15 cellular contexts compared by ENCODE assay signal in the genomic region with DNA sequence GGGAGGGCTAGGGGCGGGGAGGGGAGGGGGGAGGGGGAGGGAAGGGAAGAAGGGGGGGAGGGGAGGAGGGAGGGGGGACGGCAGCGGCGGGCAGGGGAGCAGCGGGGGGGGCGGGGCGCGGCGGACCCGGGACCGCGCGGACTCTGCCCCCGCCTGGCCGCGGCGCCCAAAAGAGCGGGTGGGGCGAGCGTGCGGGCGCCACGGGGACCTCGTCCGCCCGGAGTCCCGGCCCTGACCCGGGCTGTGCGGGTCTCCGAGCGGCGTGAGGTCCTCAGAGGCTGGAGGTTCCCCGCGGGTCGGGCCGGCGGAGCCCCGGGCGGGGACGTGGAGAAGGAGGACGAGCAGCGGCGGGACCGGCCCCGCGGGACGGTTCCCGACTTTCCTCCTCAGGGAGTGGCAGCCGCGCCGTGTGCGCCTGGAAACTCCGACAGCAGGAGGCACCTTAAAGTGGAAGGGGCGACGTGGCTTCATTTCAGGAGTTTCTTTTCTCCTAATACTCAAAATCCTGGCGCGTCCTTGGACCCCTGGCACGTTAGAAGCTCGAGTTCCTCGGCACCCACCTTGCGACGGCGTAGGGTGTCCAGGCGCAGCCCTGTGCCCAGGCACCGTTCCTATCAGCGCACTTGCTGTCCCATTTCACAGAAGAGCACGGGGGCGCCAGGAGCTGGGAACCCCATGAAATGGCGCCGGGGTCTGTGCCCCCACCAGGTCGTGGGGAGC. TPM values are rescaled to one million over a fixed set of nuclear protein-coding genes. Genes with fewer than 3 reads are reported as not detected.
DNase-seq lines count a peak whose midpoint lies in the region; ATAC-seq, FAIRE-seq and TF ChIP-seq lines count a peak whose summit lies in the region.
"Had no signal": no experiment of that assay in that cellular context is flagged by ENCODE, and none has a peak within 500 bp of the region (broad histone marks: within the 10 kb centered on the region; RNA-seq: fewer than 3 reads in every experiment).

No MANE protein-coding gene starts in this region.

- H3K79me1 ChIP-seq in IMR-90 (ENCODE audit: low read depth in 1 of 2, low read length in 2 of 2) = no peaks in the 10 kb centered on the region

- H3K4me2 ChIP-seq in IMR-90 (ENCODE audit: low read depth, low read length) = peak overlapping the region; percentile 22; the same call in 1 of the 2 replicates
- H3K4me2 ChIP-seq: BLaER1 treated with 17β-estradiol and CSF1 and Interleukin-3, amounts not matched to agents 10 nM and 100 nM had no signal

- no peak for TF ChIP-seq RAD21 in IMR-90 (IDR thresholded peaks at IDR 0.05; ENCODE audit: low read length)

- H2AK9ac ChIP-seq in IMR-90 (replicated peaks; ENCODE audit: low read depth, low read length, poor library complexity) = peak overlapping the region; percentile 68

- no peak overlapping the region for H3K9ac ChIP-seq in IMR-90 (ENCODE audit: low read depth, low read length)
- H3K9ac ChIP-seq: BLaER1 treated with 17β-estradiol and CSF1 and Interleukin-3, amounts not matched to agents 10 nM and 100 nM had no signal

- POLR2A ChIA-PET in IMR-90 (lab: Charles Lee; ENCODE audit: unreplicated experiment) = no interaction called here

- no peak overlapping the region for H2BK20ac ChIP-seq in IMR-90 (ENCODE audit: low read depth, low read length)

- FAIRE-seq in urothelium cell line (lab: Jason Lieb, UNC) = no peak

- no peak overlapping the region for H3K4ac ChIP-seq in IMR-90 (ENCODE audit: low read depth, low read length)

- no TSS peak for BruUV-seq in IMR-90 (replicated peaks; lab: Mats Ljungman, UMichigan)

- no peak overlapping the region; the same call in 1 of the 2 replicates for H3K23ac ChIP-seq in IMR-90 (ENCODE audit: low read depth, low read length)

- intact Hi-C loops in IMR-90 (cut with micrococcal nuclease) = no loop called here
- intact Hi-C loops in dorsolateral prefrontal cortex (cut with DNase I) = loop anchor here (5.0 to 10.0 kb wide), 4 partner anchors 51 to 216 kb away; a partner anchor contains a TSS
- intact Hi-C loops in posterior vena cava (cut with DNase I) = no loop called here

- H2AK5ac ChIP-seq in IMR-90 (ENCODE audit: low read depth, low read length) = no peak overlapping the region

- H2BK120ac ChIP-seq in IMR-90 (ENCODE audit: low read depth, low read length) = no peak overlapping the region

- peaks cover 6% of the 10 kb centered on the region; the same call in 1 of the 2 replicates for H3K4me1 ChIP-seq in IMR-90 (ENCODE audit: control insufficient read depth, insufficient read depth, low read length)

- dilution Hi-C loops in IMR-90 (cut with HindIII; ENCODE audit: low sequenced_read_pairs, unreplicated experiment) = no loop called here

- no peak for TF ChIP-seq POLR2A in IMR-90 (IDR thresholded peaks at IDR 0.05; ENCODE audit: low read depth, low read length)

- no peak overlapping the region for H4K91ac ChIP-seq in IMR-90 (ENCODE audit: insufficient read depth, low read depth, low read length)

- H2BK15ac ChIP-seq in IMR-90 (ENCODE audit: low read depth, low read length) = no peak overlapping the region

- H4K8ac ChIP-seq in IMR-90 (ENCODE audit: low read depth in 2 of 2, low read length in 2 of 2) = no peak overlapping the region

- H3K27ac ChIP-seq in IMR-90 (ENCODE audit: insufficient read depth, low read length) (no peak overlapping the region), dorsolateral prefrontal cortex (peak overlapping the region in 56 of 59 donors; percentile 16 to 96 (median 82))
- H3K27ac ChIP-seq: BLaER1 treated with 17β-estradiol and CSF1 and Interleukin-3, amounts not matched to agents 10 nM and 100 nM; neutrophil had no signal

- H3K14ac ChIP-seq in IMR-90 (replicated peaks; ENCODE audit: low read depth, low read length) = no peak overlapping the region

- CTCF ChIA-PET in IMR-90 (lab: Yijun Ruan, JAX) = no interaction called here

- H3K27me3 ChIP-seq in IMR-90 (ENCODE audit: control insufficient read depth, insufficient read depth, low read length) = peaks cover 53% of the 10 kb centered on the region
- H3K27me3 ChIP-seq in dorsolateral prefrontal cortex = peaks cover 0 to 43% (median 22%) of the 10 kb centered on the region in 45 donors

- peak; percentile 73 for DNase-seq in D341Med (ENCODE audit: low spot score)
- no peak for DNase-seq in IMR-90
- DNase-seq in dorsolateral prefrontal cortex = peak in 1 of 10 donors; percentile 10
- peak; percentile 63 for DNase-seq in posterior vena cava (ENCODE audit: low spot score)
- DNase-seq in NCI-H1105 treated with DMSO at 0.1 percent for 48 hours (lab: John Stamatoyannopoulos, UW) = no peak
- DNase-seq in urothelium cell line (ENCODE audit: low spot score) = no peak
- DNase-seq: activated gamma-delta T cell treated with Interleukin-2 at 50 U/mL for 16 hours, NCI-H1436 treated with DMSO at 0.1 percent for 48 hours had no signal

- H3K9me1 ChIP-seq in IMR-90 (ENCODE audit: insufficient read depth, low read length) = no peaks in the 10 kb centered on the region

- peaks cover 8% of the 10 kb centered on the region; the same call in 1 of the 2 replicates for H4K20me1 ChIP-seq in IMR-90 (ENCODE audit: insufficient read depth, low read length)

- peak overlapping the region; percentile 12 for H2AFZ ChIP-seq in IMR-90 (replicated peaks; ENCODE audit: low read length, poor library complexity)

- no peak overlapping the region for H2BK5ac ChIP-seq in IMR-90 (ENCODE audit: low read depth, low read length, poor library complexity, severe bottlenecking)

- 36% methylated on average over 33 of the region's 71 CpGs; no CpG with 5 or more reads in 1 of the 2 experiments for WGBS in IMR-90 (ENCODE audit: extremely low coverage in 2 of 2, insufficient read length in 1 of 2), 2 experiments

- TF ChIP-seq CTCF in IMR-90 (conservative IDR thresholded peaks at IDR 0.05; ENCODE audit: low read depth, low read length) (no peak), dorsolateral prefrontal cortex (IDR thresholded peaks at IDR 0.05 in 54 of 56, conservative IDR thresholded peaks at IDR 0.05 in 2 of 56; ENCODE audit: low read depth in 1 of 56, partially characterized antibody in 56 of 56) (peak in 1 of 56 donors; percentile 11)

- H3K18ac ChIP-seq in IMR-90 (ENCODE audit: low read depth, low read length) = no peak overlapping the region

- no peak overlapping the region for H4K5ac ChIP-seq in IMR-90 (ENCODE audit: low read depth, low read length)

- ATAC-seq in IMR-90 (ENCODE audit: low read depth) (no peak), HG02970 (IDR thresholded peaks at IDR 0.05; ENCODE audit: low FRiP score, unreplicated experiment) (no peak), GM21390 (IDR thresholded peaks at IDR 0.05; ENCODE audit: unreplicated experiment) (no peak)
- ATAC-seq: stimulated activated effector memory CD8-positive, alpha-beta T cell treated with anti-CD3 and anti-CD28 coated beads, Interleukin-12 subunit alpha, Interleukin-12 subunit beta, amount 100 ng/mL, for 72 hours had no signal

- peak overlapping the region; percentile 13; the same call in 1 of the 2 replicates for H3K4me3 ChIP-seq in IMR-90 (ENCODE audit: insufficient read depth, low read depth, low read length)
- H3K4me3 ChIP-seq in dorsolateral prefrontal cortex = peak overlapping the region in 52 of 59 donors; percentile 22 to 64 (median 46)
- H3K4me3 ChIP-seq: BLaER1 treated with 17β-estradiol and CSF1 and Interleukin-3, amounts not matched to agents 10 nM and 100 nM had no signal

- H3K9me3 ChIP-seq in IMR-90 (ENCODE audit: control insufficient read depth, insufficient read depth, low read length) = no peaks in the 10 kb centered on the region
- H3K9me3 ChIP-seq: gastroesophageal sphincter, left lung, neutrophil had no signal

- no peak overlapping the region for H3K56ac ChIP-seq in IMR-90 (ENCODE audit: extremely low read depth, insufficient read depth, low read length)

- in situ Hi-C loops in IMR-90 (cut with MboI; ENCODE audit: low sequenced_read_pairs) = no loop called here

- no peaks in the 10 kb centered on the region for H3K36me3 ChIP-seq in IMR-90 (ENCODE audit: control insufficient read depth, insufficient read depth, low read length)
- H3K36me3 ChIP-seq: BLaER1 treated with 17β-estradiol and CSF1 and Interleukin-3, amounts not matched to agents 10 nM and 100 nM; gastroesophageal sphincter; left lung; neutrophil had no signal

TF ChIP-seq in IMR-90, 13 proteins besides CTCF, POLR2A, EP300 and RAD21:
- no peak for TF ChIP-seq SMC3 (IDR thresholded peaks at IDR 0.05; ENCODE audit: low read depth, low read length)
- TF ChIP-seq FOS (IDR thresholded peaks at IDR 0.05; ENCODE audit: low read depth, low read length) = no peak

RNA-seq across cellular contexts. Expression of a gene that starts 0.5 kb away (rescaled TPM):
- total RNA-seq in IMR-90 (2012; rRNA removed) (2.3 and 2.8 TPM in 2 replicates), dorsolateral prefrontal cortex (100 to 1,000 TPM in 2 of 120 experiments, 10 to 100 TPM in 117, 1 to 10 TPM in 1; 8.9 to 153 (median 31.6) TPM), posterior vena cava (1 to 10 TPM in 1 of 2 donors, under 1 TPM in 1; 0.83 to 4.5 TPM)
- 4.0 and 4.2 TPM in 2 replicates for polyA plus RNA-seq in IMR-90 (2012; rRNA removed)
- 7.1 and 9.3 TPM in 2 replicates for polyA plus RNA-seq in IMR-90 (2012; cell fraction: cytosol; rRNA removed)
- 6.3 and 9.7 TPM in 2 replicates for polyA plus RNA-seq in IMR-90 (2012; cell fraction: nucleus; rRNA removed; ENCODE audit: low replicate concordance)

RNA-seq across cellular contexts. Expression of a gene that starts 52.9 kb away (rescaled TPM):
- 11.4 and 28.0 TPM in 2 replicates for total RNA-seq in IMR-90 (2012; rRNA removed)
- 28.4 and 32.3 TPM in 2 replicates for polyA plus RNA-seq in IMR-90 (2012; rRNA removed)
- polyA plus RNA-seq in IMR-90 (2012; cell fraction: cytosol; rRNA removed) = 12.3 and 27.2 TPM in 2 replicates
- 42.8 and 96.1 TPM in 2 replicates for polyA plus RNA-seq in IMR-90 (2012; cell fraction: nucleus; rRNA removed; ENCODE audit: low replicate concordance)
- total RNA-seq in dorsolateral prefrontal cortex = 10 to 100 TPM; 14.9 to 45.6 (median 27.8) TPM
- total RNA-seq in posterior vena cava = 10 to 100 TPM; 18.8 to 25.3 TPM

Comparison
In these comparisons a context has a peak if more than half of its experiments do, and no peak if none do; other contexts are left out.
1. DNase-seq: peak in D341Med (single experiment) and posterior vena cava (single experiment); none in IMR-90 (single experiment), NCI-H1105 treated with DMSO at 0.1 percent for 48 hours (single experiment) and urothelium cell line (single experiment).
2. intact Hi-C loops: an anchor here in dorsolateral prefrontal cortex (5.0 to 10.0 kb wide); none called in IMR-90 and posterior vena cava.